Comparison of ENCODE assay signal across 37 cellular contexts in genomic region chr16:50630394-50631020, GRCh38. TPM values are rescaled to one million over a fixed set of nuclear protein-coding genes. Genes with fewer than 3 reads are reported as not detected.
"Had no signal": no experiment of that assay in that cellular context is flagged by ENCODE, and none has a peak within 500 bp of the region (broad histone marks: within the 10 kb centered on the region; RNA-seq: fewer than 3 reads in every experiment).

No MANE protein-coding gene starts in this region.

- H3K27me3 ChIP-seq: adrenal gland, body of pancreas, brain microvascular endothelial cell, breast epithelium had no signal

- H3K36me3 ChIP-seq: adrenal gland, brain microvascular endothelial cell, breast epithelium, WERI-Rb-1 had no signal

- H3K36me3 Mint-ChIP-seq: activated CD4-positive, alpha-beta memory T cell treated with anti-CD3 and anti-CD28 coated beads for 36 hours; activated naive CD4-positive, alpha-beta T cell treated with anti-CD3 and anti-CD28 coated beads, Interleukin-2, amount 50 U/mL, for 72 hours; activated naive CD8-positive, alpha-beta T cell treated with anti-CD3 and anti-CD28 coated beads for 36 hours had no signal

- H3K4me3 ChIP-seq: adrenal gland, body of pancreas, breast epithelium had no signal

- H3K27ac ChIP-seq: adrenal gland, body of pancreas, brain microvascular endothelial cell, breast epithelium, WERI-Rb-1 had no signal

- H3K9me3 Mint-ChIP-seq: activated B cell treated with CpG ODN at 0.5 μM for 24 hours; activated CD4-positive, alpha-beta memory T cell treated with anti-CD3 and anti-CD28 coated beads for 36 hours; activated CD4-positive, alpha-beta T cell treated with anti-CD3 and anti-CD28 coated beads, Interleukin-2, amount 10 ng/mL, durations not matched to agents 24 days and 14 days; activated CD8-positive, alpha-beta T cell treated with anti-CD3 and anti-CD28 coated beads for 36 hours; activated naive CD4-positive, alpha-beta T cell treated with anti-CD3 and anti-CD28 coated beads for 36 hours; activated naive CD4-positive, alpha-beta T cell treated with anti-CD3 and anti-CD28 coated beads, Interleukin-2, amount 50 U/mL, for 72 hours; activated naive CD8-positive, alpha-beta T cell treated with anti-CD3 and anti-CD28 coated beads for 36 hours; activated T-cell treated with anti-CD3 and anti-CD28 coated beads, Interleukin-2, amount 50 U/mL, for 4 hours; activated T-cell treated with anti-CD3 and anti-CD28 coated beads, Interleukin-2, amount 50 U/mL, for 72 hours; activated T-helper 1 cell treated with anti-CD3 and anti-CD28 coated beads, Interleukin-12 subunit alpha, Interleukin-12 subunit beta, Interleukin-2, Interleukin-4 antibody, amounts not matched to agents 30 ng/mL and 10 ng/mL and 1 ng/mL, durations not matched to agents 14 hours and 24 hours and 36 hours; activated T-helper 17 cell treated with anti-CD3 and anti-CD28 coated beads, Interleukin-2, amount 50 U/mL, for 72 hours; T-helper 1 cell treated with Interleukin-12 subunit alpha and Interleukin-12 subunit beta and Interleukin-4 antibody, amounts not matched to agents 30 μg/mL and 1 μg/mL, for 36 hours; T-helper 2 cell treated with Interferon-gamma antibody and Interleukin-4, amounts not matched to agents 5 μg/mL and 100 μg/mL, for 36 hours had no signal

- ATAC-seq: activated CD8-positive, alpha-beta T cell treated with anti-CD3 and anti-CD28 coated beads for 36 hours; activated naive CD4-positive, alpha-beta T cell treated with anti-CD3 and anti-CD28 coated beads, Interleukin-2, amount 50 U/mL, for 72 hours; activated T-cell treated with anti-CD3 and anti-CD28 coated beads, Interleukin-2, amount 50 U/mL, for 4 hours; activated T-cell treated with anti-CD3 and anti-CD28 coated beads, Interleukin-2, amount 50 U/mL, for 72 hours; activated T-helper 17 cell treated with anti-CD3 and anti-CD28 coated beads, Interleukin-2, amount 50 U/mL, for 72 hours; body of pancreas had no signal

- H3K4me1 ChIP-seq: adrenal gland, body of pancreas, breast epithelium had no signal

- DNase-seq: activated B cell treated with CpG ODN at 0.5 μM for 24 hours; activated CD4-positive, alpha-beta memory T cell treated with anti-CD3 and anti-CD28 coated beads for 36 hours; activated CD4-positive, alpha-beta T cell treated with anti-CD3 and anti-CD28 coated beads for 4 hours; activated CD4-positive, alpha-beta T cell treated with anti-CD3 and anti-CD28 coated beads, Interleukin-2, amount 10 ng/mL, durations not matched to agents 24 days and 14 days; activated CD4-positive, alpha-beta T cell treated with anti-CD3 and anti-CD28 coated beads, Interleukin-2, amount 50 U/mL, for 1 hour; activated CD4-positive, alpha-beta T cell treated with anti-CD3 and anti-CD28 coated beads, Interleukin-2, amount 50 U/mL, for 4 hours; activated CD4-positive, CD25-positive, alpha-beta regulatory T cell treated with anti-CD3 and anti-CD28 coated beads, Interleukin-2, amount 50 U/mL, for 72 hours; activated CD8-positive, alpha-beta memory T cell treated with anti-CD3 and anti-CD28 coated beads, Interleukin-2, amount 50 U/mL, for 4 hours; activated CD8-positive, alpha-beta T cell treated with anti-CD3 and anti-CD28 coated beads for 36 hours; activated effector memory CD4-positive, alpha-beta T cell treated with anti-CD3 and anti-CD28 coated beads, Interleukin-2, amount 50 U/mL, for 16 hours; activated gamma-delta T cell treated with Interleukin-2 at 50 U/mL for 16 hours; activated naive CD4-positive, alpha-beta T cell; activated naive CD4-positive, alpha-beta T cell treated with anti-CD3 and anti-CD28 coated beads for 36 hours; activated naive CD4-positive, alpha-beta T cell treated with anti-CD3 and anti-CD28 coated beads, Interleukin-2, amount 50 U/mL, for 16 hours; activated naive CD8-positive, alpha-beta T cell treated with anti-CD3 and anti-CD28 coated beads for 36 hours; activated T-cell treated with anti-CD3 and anti-CD28 coated beads for 4 hours; activated T-cell treated with anti-CD3 and anti-CD28 coated beads, Interleukin-2, amount 50 U/mL, for 1 hour; activated T-cell treated with anti-CD3 and anti-CD28 coated beads, Interleukin-2, amount 50 U/mL, for 4 hours; activated T-cell treated with anti-CD3 and anti-CD28 coated beads, Interleukin-2, amount 50 U/mL, for 72 hours; adrenal gland; amniotic stem cell; body of pancreas; brain microvascular endothelial cell; central memory CD4-positive, alpha-beta T cell; T-helper 1 cell; T-helper 2 cell; T-helper 9 cell; WERI-Rb-1 had no signal

- H3K9me3 ChIP-seq: adrenal gland, body of pancreas, breast epithelium had no signal

- H3K27me3 Mint-ChIP-seq: activated B cell treated with CpG ODN at 0.5 μM for 24 hours; activated CD4-positive, alpha-beta memory T cell treated with anti-CD3 and anti-CD28 coated beads for 36 hours; activated CD4-positive, alpha-beta T cell treated with anti-CD3 and anti-CD28 coated beads, Interleukin-2, amount 10 ng/mL, durations not matched to agents 24 days and 14 days; activated CD8-positive, alpha-beta T cell treated with anti-CD3 and anti-CD28 coated beads for 36 hours; activated naive CD8-positive, alpha-beta T cell treated with anti-CD3 and anti-CD28 coated beads for 36 hours; activated T-helper 17 cell treated with anti-CD3 and anti-CD28 coated beads, Interleukin-2, amount 50 U/mL, for 72 hours had no signal

- FAIRE-seq: astrocyte, TTC549 had no signal

- H3K27ac Mint-ChIP-seq: activated B cell treated with CpG ODN at 0.5 μM for 24 hours; activated CD4-positive, alpha-beta memory T cell treated with anti-CD3 and anti-CD28 coated beads for 36 hours; activated CD4-positive, alpha-beta T cell treated with anti-CD3 and anti-CD28 coated beads, Interleukin-2, amount 10 ng/mL, durations not matched to agents 24 days and 14 days; activated CD8-positive, alpha-beta T cell treated with anti-CD3 and anti-CD28 coated beads for 36 hours; activated naive CD4-positive, alpha-beta T cell treated with anti-CD3 and anti-CD28 coated beads for 36 hours; activated naive CD4-positive, alpha-beta T cell treated with anti-CD3 and anti-CD28 coated beads, Interleukin-2, amount 50 U/mL, for 72 hours; activated naive CD8-positive, alpha-beta T cell treated with anti-CD3 and anti-CD28 coated beads for 36 hours; activated T-cell treated with anti-CD3 and anti-CD28 coated beads, Interleukin-2, amount 50 U/mL, for 72 hours; activated T-helper 1 cell treated with anti-CD3 and anti-CD28 coated beads, Interleukin-12 subunit alpha, Interleukin-12 subunit beta, Interleukin-2, Interleukin-4 antibody, amounts not matched to agents 30 ng/mL and 10 ng/mL and 1 ng/mL, durations not matched to agents 14 hours and 24 hours and 36 hours; activated T-helper 17 cell treated with anti-CD3 and anti-CD28 coated beads, Interleukin-2, amount 50 U/mL, for 72 hours; T-helper 1 cell treated with Interleukin-12 subunit alpha and Interleukin-12 subunit beta and Interleukin-4 antibody, amounts not matched to agents 30 μg/mL and 1 μg/mL, for 36 hours had no signal

- H3K4me3 Mint-ChIP-seq: activated B cell treated with CpG ODN at 0.5 μM for 24 hours; activated CD4-positive, alpha-beta memory T cell treated with anti-CD3 and anti-CD28 coated beads for 36 hours; activated CD4-positive, alpha-beta T cell treated with anti-CD3 and anti-CD28 coated beads, Interleukin-2, amount 10 ng/mL, durations not matched to agents 24 days and 14 days; activated CD8-positive, alpha-beta T cell treated with anti-CD3 and anti-CD28 coated beads for 36 hours; activated naive CD4-positive, alpha-beta T cell treated with anti-CD3 and anti-CD28 coated beads for 36 hours; activated naive CD8-positive, alpha-beta T cell treated with anti-CD3 and anti-CD28 coated beads for 36 hours; activated T-cell treated with anti-CD3 and anti-CD28 coated beads, Interleukin-2, amount 50 U/mL, for 4 hours; activated T-cell treated with anti-CD3 and anti-CD28 coated beads, Interleukin-2, amount 50 U/mL, for 72 hours; activated T-helper 1 cell treated with anti-CD3 and anti-CD28 coated beads, Interleukin-12 subunit alpha, Interleukin-12 subunit beta, Interleukin-2, Interleukin-4 antibody, amounts not matched to agents 30 ng/mL and 10 ng/mL and 1 ng/mL, durations not matched to agents 14 hours and 24 hours and 36 hours; activated T-helper 17 cell treated with anti-CD3 and anti-CD28 coated beads, Interleukin-2, amount 50 U/mL, for 72 hours; T-helper 1 cell treated with Interleukin-12 subunit alpha and Interleukin-12 subunit beta and Interleukin-4 antibody, amounts not matched to agents 30 μg/mL and 1 μg/mL, for 36 hours; T-helper 2 cell treated with Interferon-gamma antibody and Interleukin-4, amounts not matched to agents 5 μg/mL and 100 μg/mL, for 36 hours had no signal

RNA-seq across cellular contexts. Expression of gene SNX20, which starts 50.6 kb away (rescaled TPM):
- total RNA-seq: astrocyte, cerebellum had no signal
